8 cellular contexts compared by ENCODE assay signal in genomic region chr7:142391191-142391992, GRCh38.
DNase-seq lines count a peak whose midpoint lies in the region; ATAC-seq and TF ChIP-seq lines count a peak whose summit lies in the region.

No MANE protein-coding gene starts in this region.

- H3K18ac ChIP-seq in mesenchymal stem cell (ENCODE audit: low read depth in 1 of 2, low read length in 2 of 2), result peak overlapping the region in 1 of 2 experiments; percentile 29

- H3K27me3 ChIP-seq in mesenchymal stem cell (ENCODE audit: control insufficient read depth in 1 of 2, insufficient read depth in 1 of 2, low read length in 2 of 2), result peaks cover 0 to 4% of the 10 kb centered on the region in 2 experiments

- H2BK5ac ChIP-seq in mesenchymal stem cell (ENCODE audit: low read depth, low read length, poor library complexity, severe bottlenecking), result no peak overlapping the region

- ATAC-seq in HG02884 (IDR thresholded peaks at IDR 0.05; ENCODE audit: unreplicated experiment) (no peak), HG02798 (IDR thresholded peaks at IDR 0.05; ENCODE audit: poor library complexity, unreplicated experiment) (no peak), GM21619 (IDR thresholded peaks at IDR 0.05; ENCODE audit: unreplicated experiment) (no peak)

- peak overlapping the region; percentile 56 for H4K91ac ChIP-seq in mesenchymal stem cell (ENCODE audit: low read length)

- no peak overlapping the region for H3K27ac ChIP-seq in mesenchymal stem cell (ENCODE audit: low read length, poor library complexity, severe bottlenecking)

- peak overlapping the region; percentile 29 for H4K8ac ChIP-seq in mesenchymal stem cell (ENCODE audit: low read length)

- H2BK120ac ChIP-seq in mesenchymal stem cell (ENCODE audit: low read depth, low read length), result no peak overlapping the region

- H3K4me3 ChIP-seq in mesenchymal stem cell (ENCODE audit: insufficient read depth in 1 of 2, low read depth in 1 of 2, low read length in 2 of 2), result no peak overlapping the region

- H3K4me2 ChIP-seq in mesenchymal stem cell (ENCODE audit: low read length, poor library complexity, severe bottlenecking), result no peak overlapping the region

- H3K79me1 ChIP-seq in mesenchymal stem cell (replicated peaks; ENCODE audit: low read length, poor library complexity, severe bottlenecking), result no peaks in the 10 kb centered on the region

- H3K9me3 ChIP-seq in mesenchymal stem cell (ENCODE audit: control insufficient read depth, low read length), result no peaks in the 10 kb centered on the region

- DNase-seq in GM10266 (ENCODE audit: extremely low spot score) (no peak), NAMALWA (ENCODE audit: low spot score) (peak; percentile 66), mesenchymal stem cell (no peak), HPDE6-E6E7 (ENCODE audit: extremely low spot score) (no peak)
- DNase-seq in activated naive CD4-positive, alpha-beta T cell treated with Interleukin-2 at 50 U/mL for 16 hours, result peak; percentile 38

- no peak overlapping the region for H2AK5ac ChIP-seq in mesenchymal stem cell (ENCODE audit: low read length, severe bottlenecking)

- H3K4me1 ChIP-seq in mesenchymal stem cell (ENCODE audit: control insufficient read depth, insufficient read depth, low read depth, low read length), result no peaks in the 10 kb centered on the region

- no peaks in the 10 kb centered on the region for H3K36me3 ChIP-seq in mesenchymal stem cell (ENCODE audit: control insufficient read depth in 1 of 2, insufficient read depth in 2 of 2, low read depth in 1 of 2, low read length in 2 of 2)

- H3K23ac ChIP-seq in mesenchymal stem cell (ENCODE audit: low read length in 2 of 2), result no peak overlapping the region

- no peak overlapping the region for H2AFZ ChIP-seq in mesenchymal stem cell (ENCODE audit: low read depth, low read length)

- peak overlapping the region in 1 of 2 experiments; percentile 58 for H3K14ac ChIP-seq in mesenchymal stem cell (ENCODE audit: low read length in 2 of 2)

- WGBS in mesenchymal stem cell, result 67% methylated on average over 6 of the region's 6 CpGs

- TF ChIP-seq CTCF in GM10266 (IDR thresholded peaks at IDR 0.05; ENCODE audit: control insufficient read depth, insufficient read depth, low read depth, missing control alignments), result peak; percentile 42

- peak overlapping the region in 1 of 2 experiments; percentile 64 for H2BK12ac ChIP-seq in mesenchymal stem cell (ENCODE audit: low read length in 2 of 2)

- H2BK15ac ChIP-seq in mesenchymal stem cell (ENCODE audit: low read depth, poor library complexity, severe bottlenecking), result peak overlapping the region; percentile 37

- H3K4ac ChIP-seq in mesenchymal stem cell (ENCODE audit: low read depth in 1 of 2, low read length in 2 of 2), result no peak overlapping the region

- H3K9ac ChIP-seq in mesenchymal stem cell (ENCODE audit: low read length), result no peak overlapping the region

Comparison
In these comparisons a context has a peak if more than half of its experiments do, and no peak if none do; other contexts are left out.
1. DNase-seq: peak in NAMALWA (single experiment) and activated naive CD4-positive, alpha-beta T cell treated with Interleukin-2 at 50 U/mL for 16 hours (single experiment); none in GM10266 (single experiment), mesenchymal stem cell (single experiment) and HPDE6-E6E7 (single experiment).